In genomic region chr3:166472015-166472414, GRCh38 we compare ENCODE assay signal across 17 cellular contexts.
A peak's percentile ranks its signal among the peaks of the same experiment; 100 is the strongest.
DNase-seq lines count a peak whose midpoint lies in the region; ATAC-seq and TF ChIP-seq lines count a peak whose summit lies in the region.
"Had no signal": no experiment of that assay in that cellular context is flagged by ENCODE, and none has a peak within 500 bp of the region (broad histone marks: within the 10 kb centered on the region; RNA-seq: fewer than 3 reads in every experiment).

No MANE protein-coding gene starts in this region.

- no peak overlapping the region for H3K4me3 ChIP-seq in OCI-LY3 (ENCODE audit: low read length)
- H3K4me3 ChIP-seq: A549, GM23248, HAP-1 had no signal

- peak overlapping the region; percentile 36 for H3K4me2 ChIP-seq in OCI-LY3 (ENCODE audit: low read length)
- H3K4me2 ChIP-seq: A549 had no signal

- no peak overlapping the region for H3K27ac Mint-ChIP-seq in CD14-positive monocyte
- H3K27ac Mint-ChIP-seq: CD4-positive, alpha-beta memory T cell had no signal

- peaks cover 0 to 3% (median 0%) of the 10 kb centered on the region in 7 donors for H3K9me3 Mint-ChIP-seq in CD14-positive monocyte

- no peaks in the 10 kb centered on the region for H3K79me2 ChIP-seq in OCI-LY3 (ENCODE audit: low read length)

- H3K9me3 ChIP-seq in OCI-LY3 (ENCODE audit: insufficient read depth, low read length), result no peaks in the 10 kb centered on the region
- H3K9me3 ChIP-seq: A549, HAP-1 had no signal

- DNase-seq in CD14-positive monocyte (ENCODE audit: low spot score) (no peak), NCI-H345 (lab: John Stamatoyannopoulos, UW) (no peak), DMS153 treated with DMSO at 0.1 percent for 48 hours (lab: John Stamatoyannopoulos, UW; ENCODE audit: unreplicated experiment) (no peak), SHP77 treated with DMSO at 0.1 percent for 48 hours (lab: John Stamatoyannopoulos, UW) (no peak)
- DNase-seq: AML-193; CD4-positive, alpha-beta memory T cell; DMS 273 treated with DMSO at 0.1 percent for 48 hours; GM23248 had no signal

- H4K20me1 ChIP-seq in OCI-LY3 (ENCODE audit: insufficient read depth, low read length), result no peaks in the 10 kb centered on the region

- intact Hi-C loops in CD14-positive monocyte (cut with micrococcal nuclease), result no loop called here

- H3K27me3 ChIP-seq in OCI-LY3 (ENCODE audit: low read depth, low read length), result no peaks in the 10 kb centered on the region

- ATAC-seq in GM18858 (IDR thresholded peaks at IDR 0.05; ENCODE audit: unreplicated experiment), result peak; percentile 41
- peak; percentile 50 for ATAC-seq in GM21390 (IDR thresholded peaks at IDR 0.05; ENCODE audit: unreplicated experiment)
- peak; percentile 65 for ATAC-seq in HG03432 (IDR thresholded peaks at IDR 0.05; ENCODE audit: unreplicated experiment)
- ATAC-seq: A549 had no signal

- H3K27ac ChIP-seq in OCI-LY3 (ENCODE audit: low read length), result peak overlapping the region; percentile 9; the same call in 1 of the 2 replicates
- H3K27ac ChIP-seq: 22Rv1, A549, C4-2B, GM23248, HL-60 had no signal

- no peaks in the 10 kb centered on the region for H3K27me3 Mint-ChIP-seq in CD14-positive monocyte (ENCODE audit: low read depth in 3 of 3)
- H3K27me3 Mint-ChIP-seq: CD4-positive, alpha-beta memory T cell had no signal

- no peaks in the 10 kb centered on the region for H3K4me1 Mint-ChIP-seq in CD14-positive monocyte
- H3K4me1 Mint-ChIP-seq: CD4-positive, alpha-beta memory T cell had no signal

- no peak overlapping the region for H3K9ac ChIP-seq in OCI-LY3 (ENCODE audit: low read length)
- H3K9ac ChIP-seq: GM23248 had no signal

- peaks cover 18% of the 10 kb centered on the region for H3K4me1 ChIP-seq in OCI-LY3 (ENCODE audit: low read length)
- H3K4me1 ChIP-seq: A549, HAP-1 had no signal

- H3K36me3 ChIP-seq in OCI-LY3 (replicated peaks; ENCODE audit: low read depth, low read length), result no peaks in the 10 kb centered on the region
- H3K36me3 ChIP-seq: HAP-1 had no signal

- TF ChIP-seq CTCF in OCI-LY3 (IDR thresholded peaks at IDR 0.05; ENCODE audit: low read depth, low read length) (no peak), CD14-positive monocyte (IDR thresholded peaks at IDR 0.05) (no peak)

- H3K36me3 Mint-ChIP-seq in CD14-positive monocyte, result no peaks in the 10 kb centered on the region
- H3K36me3 Mint-ChIP-seq: CD4-positive, alpha-beta memory T cell had no signal

- no peak overlapping the region for H2AFZ ChIP-seq in OCI-LY3 (ENCODE audit: low read depth, low read length)
- H2AFZ ChIP-seq: GM23248 had no signal

- H3K4me3 Mint-ChIP-seq in CD14-positive monocyte, result no peak overlapping the region
- H3K4me3 Mint-ChIP-seq: CD4-positive, alpha-beta memory T cell had no signal
